ENCODE assay signal across 1 cellular context in genomic region chr9:122203995-122204394, GRCh38.
TF ChIP-seq lines count a peak whose summit lies in the region.

No MANE protein-coding gene starts in this region.

TF ChIP-seq in K562, 482 proteins besides CTCF, POLR2A, EP300 and RAD21:
- TF ChIP-seq ZNF12 (CRISPR knock-in tag; IDR thresholded peaks at IDR 0.05) = no peak
